ENCODE assay signal across 8 cellular contexts in genomic region chr17:7237761-7238417, GRCh38. TPM values are rescaled to one million over a fixed set of nuclear protein-coding genes. Genes with fewer than 3 reads are reported as not detected.
A peak's percentile ranks its signal among the peaks of the same experiment; 100 is the strongest.
DNase-seq lines count a peak whose midpoint lies in the region; ATAC-seq and TF ChIP-seq lines count a peak whose summit lies in the region.

No MANE protein-coding gene starts in this region.

- TF ChIP-seq POLR2A in breast epithelium (IDR thresholded peaks at IDR 0.05) = no peak

- H3K4me3 ChIP-seq in WERI-Rb-1 (ENCODE audit: low read depth, low read length) (peak overlapping the region; percentile 96), breast epithelium (peak overlapping the region; percentile 85 to 99 (median 89))

- in situ Hi-C loops in G401 (cut with HindIII; ENCODE audit: low sequenced_read_pairs) = no loop called here

- H3K4me1 ChIP-seq in breast epithelium = peaks cover 4 to 26% of the 10 kb centered on the region in 2 donors

- no peak for ATAC-seq in GM19035 (IDR thresholded peaks at IDR 0.05; ENCODE audit: unreplicated experiment)
- ATAC-seq in GM18858 (IDR thresholded peaks at IDR 0.05; ENCODE audit: unreplicated experiment) = no peak

- H3K27me3 ChIP-seq in WERI-Rb-1 (ENCODE audit: insufficient read depth, low read depth, severe bottlenecking) (no peaks in the 10 kb centered on the region), breast epithelium (no peaks in the 10 kb centered on the region)

- H3K27ac ChIP-seq in WERI-Rb-1 (peak overlapping the region; percentile 95), breast epithelium (peak overlapping the region; percentile 97 to 100)

- TF ChIP-seq CTCF in WERI-Rb-1 (IDR thresholded peaks at IDR 0.05; ENCODE audit: low read depth, low read length) (no peak), breast epithelium (IDR thresholded peaks at IDR 0.05) (no peak)

- peak; percentile 55 for DNase-seq in G401 (ENCODE audit: low spot score)
- DNase-seq in LoVo (ENCODE audit: low spot score) = peak; percentile 71
- peak; percentile 89 for DNase-seq in WERI-Rb-1
- peak in 1 of 2 donors; percentile 71 for DNase-seq in breast epithelium (ENCODE audit: low spot score in 2 of 2)
- DNase-seq in iris pigment epithelial cell (ENCODE audit: low read depth) = peak; percentile 66
- peak; percentile 74 to 85 (median 75) for DNase-seq in stimulated activated CD4-positive, alpha-beta T cell treated with anti-CD3 and anti-CD28 coated beads, Interleukin-12 subunit alpha, Interleukin-12 subunit beta, amount 100 ng/mL, for 48 hours (ENCODE audit: low read depth in 2 of 3, low spot score in 1 of 3)

- intact Hi-C loops in breast epithelium (cut with DNase I; ENCODE audit: low total_unique reads) = no loop called here

- H3K9me3 ChIP-seq in WERI-Rb-1 (ENCODE audit: severe bottlenecking) (no peaks in the 10 kb centered on the region), breast epithelium (no peaks in the 10 kb centered on the region)

- H3K36me3 ChIP-seq in WERI-Rb-1 (peaks cover 57% of the 10 kb centered on the region), breast epithelium (no peaks in the 10 kb centered on the region)

RNA-seq across cellular contexts. Expression of gene PHF23, which starts 1.4 kb away (rescaled TPM):
- 113 and 121 TPM in 2 replicates for total RNA-seq in G401 (2014; rRNA removed; shearing (Covaris generic))
- total RNA-seq in breast epithelium = 10 to 100 TPM; 22.1 to 40.4 (median 37.7) TPM

RNA-seq across cellular contexts. Expression of gene DVL2, which starts 3.6 kb away (rescaled TPM):
- total RNA-seq in G401 (2014; rRNA removed; shearing (Covaris generic)) = 89.9 and 99.0 TPM in 2 replicates
- 10 to 100 TPM; 32.0 to 58.2 (median 47.9) TPM for total RNA-seq in breast epithelium

RNA-seq across cellular contexts. Expression of gene GABARAP, which starts 4.4 kb away (rescaled TPM):
- total RNA-seq in G401 (2014; rRNA removed; shearing (Covaris generic)) = 227 and 249 TPM in 2 replicates
- total RNA-seq in breast epithelium = 100 to 1,000 TPM; 620 to 765 (median 631) TPM

RNA-seq across cellular contexts. Expression of gene CTDNEP1, which starts 13.6 kb away (rescaled TPM):
- 18.3 and 26.8 TPM in 2 replicates for total RNA-seq in G401 (2014; rRNA removed; shearing (Covaris generic))
- 10 to 100 TPM; 35.7 to 67.5 (median 60.5) TPM for total RNA-seq in breast epithelium

RNA-seq across cellular contexts. Expression of gene ELP5, which starts 14.1 kb away (rescaled TPM):
- total RNA-seq in G401 (2014; rRNA removed; shearing (Covaris generic)) = 74.1 and 95.6 TPM in 2 replicates
- total RNA-seq in breast epithelium = 10 to 100 TPM; 26.9 to 36.7 (median 30.6) TPM
